1 cellular context compared by ENCODE assay signal in the genomic region with DNA sequence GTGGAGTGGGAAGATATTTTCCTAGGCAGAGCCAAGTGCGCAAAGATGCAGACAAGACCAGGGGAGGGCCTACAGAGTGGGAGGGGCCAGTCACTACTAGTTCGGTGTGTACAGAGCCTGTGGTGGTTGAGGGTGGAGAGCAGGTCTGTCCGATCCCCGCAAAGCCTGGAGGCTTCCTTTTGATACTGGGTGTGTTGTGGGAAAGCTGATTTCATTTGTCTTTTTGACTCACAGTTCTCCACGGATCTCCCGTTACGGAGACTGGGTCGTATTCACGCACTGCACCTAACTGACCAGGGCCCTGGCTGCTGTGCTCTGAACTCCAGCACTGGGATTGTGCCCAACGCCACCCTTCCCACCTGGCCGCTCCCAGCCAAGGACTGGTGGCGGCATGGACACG.
TF ChIP-seq lines count a peak whose summit lies in the region.

No MANE protein-coding gene starts in this region.

TF ChIP-seq in WTC11, 78 proteins besides CTCF, POLR2A, EP300 and RAD21 (continued from another document):
- TF ChIP-seq, protein P1, sequence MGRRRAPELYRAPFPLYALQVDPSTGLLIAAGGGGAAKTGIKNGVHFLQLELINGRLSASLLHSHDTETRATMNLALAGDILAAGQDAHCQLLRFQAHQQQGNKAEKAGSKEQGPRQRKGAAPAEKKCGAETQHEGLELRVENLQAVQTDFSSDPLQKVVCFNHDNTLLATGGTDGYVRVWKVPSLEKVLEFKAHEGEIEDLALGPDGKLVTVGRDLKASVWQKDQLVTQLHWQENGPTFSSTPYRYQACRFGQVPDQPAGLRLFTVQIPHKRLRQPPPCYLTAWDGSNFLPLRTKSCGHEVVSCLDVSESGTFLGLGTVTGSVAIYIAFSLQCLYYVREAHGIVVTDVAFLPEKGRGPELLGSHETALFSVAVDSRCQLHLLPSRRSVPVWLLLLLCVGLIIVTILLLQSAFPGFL (CRISPR knock-in tag; IDR thresholded peaks at IDR 0.05; ENCODE audit: borderline replicate concordance), result no peak
- TF ChIP-seq, protein P2, sequence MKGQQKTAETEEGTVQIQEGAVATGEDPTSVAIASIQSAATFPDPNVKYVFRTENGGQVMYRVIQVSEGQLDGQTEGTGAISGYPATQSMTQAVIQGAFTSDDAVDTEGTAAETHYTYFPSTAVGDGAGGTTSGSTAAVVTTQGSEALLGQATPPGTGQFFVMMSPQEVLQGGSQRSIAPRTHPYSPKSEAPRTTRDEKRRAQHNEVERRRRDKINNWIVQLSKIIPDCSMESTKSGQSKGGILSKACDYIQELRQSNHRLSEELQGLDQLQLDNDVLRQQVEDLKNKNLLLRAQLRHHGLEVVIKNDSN (CRISPR knock-in tag; IDR thresholded peaks at IDR 0.05), result no peak
- TF ChIP-seq FOXJ3 (CRISPR knock-in tag; IDR thresholded peaks at IDR 0.05; ENCODE audit: borderline replicate concordance) (no peak), NR2C2 (CRISPR knock-in tag; IDR thresholded peaks at IDR 0.05) (no peak), RELA (CRISPR knock-in tag; IDR thresholded peaks at IDR 0.05; ENCODE audit: borderline replicate concordance) (no peak), IRF2 (CRISPR knock-in tag; IDR thresholded peaks at IDR 0.05; ENCODE audit: borderline replicate concordance, low read depth) (no peak), SOX15 (CRISPR knock-in tag; IDR thresholded peaks at IDR 0.05) (no peak)
- TF ChIP-seq, protein P3, sequence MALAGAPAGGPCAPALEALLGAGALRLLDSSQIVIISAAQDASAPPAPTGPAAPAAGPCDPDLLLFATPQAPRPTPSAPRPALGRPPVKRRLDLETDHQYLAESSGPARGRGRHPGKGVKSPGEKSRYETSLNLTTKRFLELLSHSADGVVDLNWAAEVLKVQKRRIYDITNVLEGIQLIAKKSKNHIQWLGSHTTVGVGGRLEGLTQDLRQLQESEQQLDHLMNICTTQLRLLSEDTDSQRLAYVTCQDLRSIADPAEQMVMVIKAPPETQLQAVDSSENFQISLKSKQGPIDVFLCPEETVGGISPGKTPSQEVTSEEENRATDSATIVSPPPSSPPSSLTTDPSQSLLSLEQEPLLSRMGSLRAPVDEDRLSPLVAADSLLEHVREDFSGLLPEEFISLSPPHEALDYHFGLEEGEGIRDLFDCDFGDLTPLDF (CRISPR knock-in tag; IDR thresholded peaks at IDR 0.05), result no peak
- TF ChIP-seq, protein P4, sequence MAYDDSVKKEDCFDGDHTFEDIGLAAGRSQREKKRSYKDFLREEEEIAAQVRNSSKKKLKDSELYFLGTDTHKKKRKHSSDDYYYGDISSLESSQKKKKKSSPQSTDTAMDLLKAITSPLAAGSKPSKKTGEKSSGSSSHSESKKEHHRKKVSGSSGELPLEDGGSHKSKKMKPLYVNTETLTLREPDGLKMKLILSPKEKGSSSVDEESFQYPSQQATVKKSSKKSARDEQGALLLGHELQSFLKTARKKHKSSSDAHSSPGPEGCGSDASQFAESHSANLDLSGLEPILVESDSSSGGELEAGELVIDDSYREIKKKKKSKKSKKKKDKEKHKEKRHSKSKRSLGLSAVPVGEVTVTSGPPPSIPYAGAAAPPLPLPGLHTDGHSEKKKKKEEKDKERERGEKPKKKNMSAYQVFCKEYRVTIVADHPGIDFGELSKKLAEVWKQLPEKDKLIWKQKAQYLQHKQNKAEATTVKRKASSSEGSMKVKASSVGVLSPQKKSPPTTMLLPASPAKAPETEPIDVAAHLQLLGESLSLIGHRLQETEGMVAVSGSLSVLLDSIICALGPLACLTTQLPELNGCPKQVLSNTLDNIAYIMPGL (CRISPR knock-in tag; IDR thresholded peaks at IDR 0.05), result no peak
